Comparison of ENCODE assay signal across 18 cellular contexts in the genomic region with DNA sequence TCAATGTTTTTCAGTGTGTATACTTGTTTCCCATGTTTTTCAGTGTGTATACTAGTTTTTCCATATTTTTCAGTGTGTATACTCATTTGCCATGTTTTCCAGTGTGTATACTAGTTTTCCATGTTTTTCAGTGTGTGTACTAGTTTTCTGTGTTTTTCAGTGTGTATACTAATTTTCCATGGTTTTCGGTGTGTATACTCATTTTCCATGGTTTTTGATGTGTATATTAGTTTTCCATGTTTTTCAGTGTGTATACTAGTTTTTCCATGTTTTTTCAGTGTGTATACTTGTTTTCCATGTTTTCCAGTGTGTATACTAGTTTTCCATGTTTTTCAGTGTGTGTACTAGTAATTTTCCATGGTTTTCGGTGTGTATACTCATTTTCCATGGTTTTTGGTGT.
A peak's percentile ranks its signal among the peaks of the same experiment; 100 is the strongest.
DNase-seq lines count a peak whose midpoint lies in the region; ATAC-seq, FAIRE-seq and TF ChIP-seq lines count a peak whose summit lies in the region.
"Had no signal": no experiment of that assay in that cellular context is flagged by ENCODE, and none has a peak within 500 bp of the region (broad histone marks: within the 10 kb centered on the region; RNA-seq: fewer than 3 reads in every experiment).

No MANE protein-coding gene starts in this region.

- CTCF ChIA-PET in A549 (lab: Yijun Ruan, JAX) (no interaction called here), HEK293 (lab: Yijun Ruan, JAX) (no interaction called here)

- H3K4me1 ChIP-seq in A549 = no peaks in the 10 kb centered on the region
- no peaks in the 10 kb centered on the region for H3K4me1 ChIP-seq in HEK293 (ENCODE audit: control insufficient read depth, insufficient read depth, low read length)
- H3K4me1 ChIP-seq: Caco-2 had no signal

- ATAC-seq in A549 (no peak), HG02759 (IDR thresholded peaks at IDR 0.05; ENCODE audit: unreplicated experiment) (no peak)
- ATAC-seq: CD8-positive, alpha-beta T cell had no signal

- H3K9me3 ChIP-seq in A549 = no peaks in the 10 kb centered on the region
- H3K9me3 ChIP-seq in HEK293 (ENCODE audit: control insufficient read depth, insufficient read depth, low read depth, low read length) = no peaks in the 10 kb centered on the region
- H3K9me3 ChIP-seq: BLaER1 treated with 17β-estradiol and CSF1 and Interleukin-3, amounts not matched to agents 10 nM and 100 nM; Caco-2 had no signal

- FAIRE-seq in A549 (lab: Jason Lieb, UNC) (peak; percentile 54), islet of Langerhans (lab: Jason Lieb, UNC) (peak; percentile 43)
- FAIRE-seq: A204.1, GM12892 had no signal

- 45% methylated on average over 2 of the region's 2 CpGs for WGBS in A549 (ENCODE audit: missing lambda C conversion rate)

- POLR2A ChIA-PET in A549 (lab: Yijun Ruan, JAX) (no interaction called here), HEK293 (lab: Yijun Ruan, JAX) (no interaction called here)

- TF ChIP-seq RAD21 in A549 (conservative IDR thresholded peaks at IDR 0.05 in 1 of 2, IDR thresholded peaks at IDR 0.05 in 1 of 2) = no peak

- TF ChIP-seq CTCF in A549 (IDR thresholded peaks at IDR 0.05) (no peak), HEK293 (tag by site-specific recombination; IDR thresholded peaks at IDR 0.05) (no peak)

- no peak for TF ChIP-seq POLR2A in A549 (IDR thresholded peaks at IDR 0.05; ENCODE audit: low read length)

- H3K4me2 ChIP-seq in A549 = no peak overlapping the region
- H3K4me2 ChIP-seq: BLaER1 treated with 17β-estradiol and CSF1 and Interleukin-3, amounts not matched to agents 10 nM and 100 nM had no signal

- no peaks in the 10 kb centered on the region for H3K36me3 ChIP-seq in HEK293 (ENCODE audit: control insufficient read depth in 2 of 2, insufficient read depth in 1 of 2, low read length in 2 of 2)

- no peak for TF ChIP-seq EP300 in A549 (IDR thresholded peaks at IDR 0.05)

- H3K27ac ChIP-seq in A549 = no peak overlapping the region
- no peak overlapping the region for H3K27ac ChIP-seq in HEK293 (ENCODE audit: extremely low read depth, low read depth, low read length)
- H3K27ac ChIP-seq: BLaER1 treated with 17β-estradiol and CSF1 and Interleukin-3, amounts not matched to agents 10 nM and 100 nM; C4-2B had no signal

- DNase-seq in A549 (ENCODE audit: low read depth in 1 of 2, low spot score in 1 of 2) (no peak), nucleus accumbens (lab: John Stamatoyannopoulos, UW) (no peak), NCI-H1048 (lab: John Stamatoyannopoulos, UW) (no peak)
- DNase-seq: 8988T; AML-193; Caco-2; Calu3; CD4-positive, alpha-beta T cell; CD8-positive, alpha-beta T cell; DMS79 treated with DMSO at 0.1 percent for 48 hours; GF-D8 had no signal

- no peak overlapping the region for H3K4me3 ChIP-seq in A549
- H3K4me3 ChIP-seq in HEK293 (ENCODE audit: low read depth, low read length) = no peak overlapping the region
- H3K4me3 ChIP-seq: BLaER1 treated with 17β-estradiol and CSF1 and Interleukin-3, amounts not matched to agents 10 nM and 100 nM had no signal

TF ChIP-seq in A549, 52 proteins besides CTCF, POLR2A, EP300 and RAD21:
- no peak for TF ChIP-seq SMC3 (IDR thresholded peaks at IDR 0.05)
- TF ChIP-seq, protein P1, sequence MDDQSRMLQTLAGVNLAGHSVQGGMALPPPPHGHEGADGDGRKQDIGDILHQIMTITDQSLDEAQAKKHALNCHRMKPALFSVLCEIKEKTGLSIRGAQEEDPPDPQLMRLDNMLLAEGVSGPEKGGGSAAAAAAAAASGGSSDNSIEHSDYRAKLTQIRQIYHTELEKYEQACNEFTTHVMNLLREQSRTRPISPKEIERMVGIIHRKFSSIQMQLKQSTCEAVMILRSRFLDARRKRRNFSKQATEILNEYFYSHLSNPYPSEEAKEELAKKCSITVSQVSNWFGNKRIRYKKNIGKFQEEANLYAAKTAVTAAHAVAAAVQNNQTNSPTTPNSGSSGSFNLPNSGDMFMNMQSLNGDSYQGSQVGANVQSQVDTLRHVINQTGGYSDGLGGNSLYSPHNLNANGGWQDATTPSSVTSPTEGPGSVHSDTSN (IDR thresholded peaks at IDR 0.05) = no peak
- TF ChIP-seq CHD2 (IDR thresholded peaks at IDR 0.05; ENCODE audit: low read length, partially characterized antibody) = no peak
- TF ChIP-seq GATA3 (IDR thresholded peaks at IDR 0.05; ENCODE audit: borderline replicate concordance) = no peak

TF ChIP-seq in HEK293, 187 proteins besides CTCF, POLR2A, EP300 and RAD21 (continues in another document):
- TF ChIP-seq ZNF677 (tag by site-specific recombination; IDR thresholded peaks at IDR 0.05) (no peak), ZFHX2 (tag by site-specific recombination; conservative IDR thresholded peaks at IDR 0.05) (no peak), ZNF324 (tag by site-specific recombination; IDR thresholded peaks at IDR 0.05) (no peak), ZNF121 (tag by site-specific recombination; IDR thresholded peaks at IDR 0.05) (no peak), OSR2 (tag by site-specific recombination; IDR thresholded peaks at IDR 0.05) (no peak), ZNF785 (tag by site-specific recombination; IDR thresholded peaks at IDR 0.05) (no peak), IKZF3 (tag by site-specific recombination; IDR thresholded peaks at IDR 0.05) (peak; percentile 61; the same call in 1 of the 2 replicates), ZNF571 (tag by site-specific recombination; IDR thresholded peaks at IDR 0.05) (no peak), ZNF24 (tag by site-specific recombination; IDR thresholded peaks at IDR 0.05) (no peak), ZNF132 (tag by site-specific recombination; IDR thresholded peaks at IDR 0.05; ENCODE audit: borderline replicate concordance) (no peak)
- TF ChIP-seq, protein P2, sequence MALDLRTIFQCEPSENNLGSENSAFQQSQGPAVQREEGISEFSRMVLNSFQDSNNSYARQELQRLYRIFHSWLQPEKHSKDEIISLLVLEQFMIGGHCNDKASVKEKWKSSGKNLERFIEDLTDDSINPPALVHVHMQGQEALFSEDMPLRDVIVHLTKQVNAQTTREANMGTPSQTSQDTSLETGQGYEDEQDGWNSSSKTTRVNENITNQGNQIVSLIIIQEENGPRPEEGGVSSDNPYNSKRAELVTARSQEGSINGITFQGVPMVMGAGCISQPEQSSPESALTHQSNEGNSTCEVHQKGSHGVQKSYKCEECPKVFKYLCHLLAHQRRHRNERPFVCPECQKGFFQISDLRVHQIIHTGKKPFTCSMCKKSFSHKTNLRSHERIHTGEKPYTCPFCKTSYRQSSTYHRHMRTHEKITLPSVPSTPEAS (tag by site-specific recombination; IDR thresholded peaks at IDR 0.05) = peak; percentile 88
- TF ChIP-seq, protein P3, sequence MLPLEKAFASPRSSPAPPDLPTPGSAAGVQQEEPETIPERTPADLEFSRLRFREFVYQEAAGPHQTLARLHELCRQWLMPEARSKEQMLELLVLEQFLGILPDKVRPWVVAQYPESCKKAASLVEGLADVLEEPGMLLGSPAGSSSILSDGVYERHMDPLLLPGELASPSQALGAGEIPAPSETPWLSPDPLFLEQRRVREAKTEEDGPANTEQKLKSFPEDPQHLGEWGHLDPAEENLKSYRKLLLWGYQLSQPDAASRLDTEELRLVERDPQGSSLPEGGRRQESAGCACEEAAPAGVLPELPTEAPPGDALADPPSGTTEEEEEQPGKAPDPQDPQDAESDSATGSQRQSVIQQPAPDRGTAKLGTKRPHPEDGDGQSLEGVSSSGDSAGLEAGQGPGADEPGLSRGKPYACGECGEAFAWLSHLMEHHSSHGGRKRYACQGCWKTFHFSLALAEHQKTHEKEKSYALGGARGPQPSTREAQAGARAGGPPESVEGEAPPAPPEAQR (tag by site-specific recombination; IDR thresholded peaks at IDR 0.05) = no peak
- TF ChIP-seq, protein P4, sequence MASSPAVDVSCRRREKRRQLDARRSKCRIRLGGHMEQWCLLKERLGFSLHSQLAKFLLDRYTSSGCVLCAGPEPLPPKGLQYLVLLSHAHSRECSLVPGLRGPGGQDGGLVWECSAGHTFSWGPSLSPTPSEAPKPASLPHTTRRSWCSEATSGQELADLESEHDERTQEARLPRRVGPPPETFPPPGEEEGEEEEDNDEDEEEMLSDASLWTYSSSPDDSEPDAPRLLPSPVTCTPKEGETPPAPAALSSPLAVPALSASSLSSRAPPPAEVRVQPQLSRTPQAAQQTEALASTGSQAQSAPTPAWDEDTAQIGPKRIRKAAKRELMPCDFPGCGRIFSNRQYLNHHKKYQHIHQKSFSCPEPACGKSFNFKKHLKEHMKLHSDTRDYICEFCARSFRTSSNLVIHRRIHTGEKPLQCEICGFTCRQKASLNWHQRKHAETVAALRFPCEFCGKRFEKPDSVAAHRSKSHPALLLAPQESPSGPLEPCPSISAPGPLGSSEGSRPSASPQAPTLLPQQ (tag by site-specific recombination; IDR thresholded peaks at IDR 0.05) = no peak
- TF ChIP-seq, protein P5, sequence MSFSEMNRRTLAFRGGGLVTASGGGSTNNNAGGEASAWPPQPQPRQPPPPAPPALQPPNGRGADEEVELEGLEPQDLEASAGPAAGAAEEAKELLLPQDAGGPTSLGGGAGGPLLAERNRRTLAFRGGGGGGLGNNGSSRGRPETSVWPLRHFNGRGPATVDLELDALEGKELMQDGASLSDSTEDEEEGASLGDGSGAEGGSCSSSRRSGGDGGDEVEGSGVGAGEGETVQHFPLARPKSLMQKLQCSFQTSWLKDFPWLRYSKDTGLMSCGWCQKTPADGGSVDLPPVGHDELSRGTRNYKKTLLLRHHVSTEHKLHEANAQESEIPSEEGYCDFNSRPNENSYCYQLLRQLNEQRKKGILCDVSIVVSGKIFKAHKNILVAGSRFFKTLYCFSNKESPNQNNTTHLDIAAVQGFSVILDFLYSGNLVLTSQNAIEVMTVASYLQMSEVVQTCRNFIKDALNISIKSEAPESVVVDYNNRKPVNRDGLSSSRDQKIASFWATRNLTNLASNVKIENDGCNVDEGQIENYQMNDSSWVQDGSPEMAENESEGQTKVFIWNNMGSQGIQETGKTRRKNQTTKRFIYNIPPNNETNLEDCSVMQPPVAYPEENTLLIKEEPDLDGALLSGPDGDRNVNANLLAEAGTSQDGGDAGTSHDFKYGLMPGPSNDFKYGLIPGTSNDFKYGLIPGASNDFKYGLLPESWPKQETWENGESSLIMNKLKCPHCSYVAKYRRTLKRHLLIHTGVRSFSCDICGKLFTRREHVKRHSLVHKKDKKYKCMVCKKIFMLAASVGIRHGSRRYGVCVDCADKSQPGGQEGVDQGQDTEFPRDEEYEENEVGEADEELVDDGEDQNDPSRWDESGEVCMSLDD (tag by site-specific recombination; IDR thresholded peaks at IDR 0.05) = no peak
